ENCODE assay signal across 2 cellular contexts in the genomic region with DNA sequence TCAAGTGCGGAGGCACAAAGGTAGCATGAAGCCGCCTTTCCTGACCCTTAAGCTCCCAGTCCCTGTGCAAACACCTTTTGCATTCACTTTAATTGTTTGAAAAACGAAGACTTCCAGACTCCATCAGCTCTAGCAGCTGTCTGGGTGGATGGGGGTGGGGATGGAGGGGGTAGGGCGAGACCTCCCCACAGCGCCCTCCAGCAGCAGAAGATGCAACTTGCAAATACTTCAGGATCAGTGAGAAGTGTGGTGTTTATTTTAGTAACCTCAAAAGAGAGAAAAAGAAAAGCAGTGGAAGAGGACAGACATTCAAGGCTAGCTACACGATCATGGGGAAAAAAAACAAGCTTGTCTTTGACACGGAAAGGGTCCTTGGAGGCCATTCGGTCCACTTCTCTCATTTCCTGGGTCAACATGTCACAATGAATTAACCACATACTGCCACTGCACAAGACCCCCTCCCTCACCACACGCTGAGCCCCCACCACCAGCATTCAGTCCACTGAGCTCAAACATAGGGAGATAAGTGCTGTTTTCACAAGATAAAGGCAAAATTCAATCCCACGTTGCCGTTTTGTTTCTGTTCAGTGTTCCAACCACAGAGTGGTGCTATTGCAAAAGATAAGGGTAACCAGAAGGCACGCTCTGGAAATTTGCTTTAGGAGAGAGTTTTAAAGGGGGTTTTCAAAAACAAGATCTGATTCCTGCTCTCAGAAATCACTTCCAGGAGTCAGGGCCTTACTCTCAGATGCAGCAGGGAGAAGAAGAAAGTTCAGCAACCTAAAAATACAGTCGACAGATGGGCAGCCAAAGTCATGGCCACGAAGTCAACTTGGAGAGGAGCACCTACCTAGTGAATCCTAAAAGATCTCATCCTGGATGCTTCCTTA.
A peak's percentile ranks its signal among the peaks of the same experiment; 100 is the strongest.
TF ChIP-seq lines count a peak whose summit lies in the region.

No MANE protein-coding gene starts in this region.

TF ChIP-seq in GM12878, 131 proteins besides CTCF, POLR2A, EP300 and RAD21:
- TF ChIP-seq SMC3 (IDR thresholded peaks at IDR 0.05; ENCODE audit: borderline replicate concordance, low read length) (peak; percentile 21; the same call in 1 of the 2 replicates), ATF7 (IDR thresholded peaks at IDR 0.05; ENCODE audit: low read depth) (no peak), ASH2L (IDR thresholded peaks at IDR 0.05; ENCODE audit: borderline replicate concordance, low read depth) (no peak)

TF ChIP-seq in HepG2, 621 proteins besides CTCF, POLR2A, EP300 and RAD21:
- TF ChIP-seq ZNF629 (CRISPR knock-in tag; conservative IDR thresholded peaks at IDR 0.05) (no peak), SMC3 (IDR thresholded peaks at IDR 0.05; ENCODE audit: low read length) (peak; percentile 23; the same call in 1 of the 2 replicates), NCOR1 (IDR thresholded peaks at IDR 0.05; ENCODE audit: borderline replicate concordance, low read length) (no peak), SP2 (CRISPR knock-in tag; IDR thresholded peaks at IDR 0.05) (no peak), STAG1 (CRISPR knock-in tag; IDR thresholded peaks at IDR 0.05) (peak; percentile 57), SMARCE1 (IDR thresholded peaks at IDR 0.05; ENCODE audit: borderline replicate concordance) (no peak), ZNF17 (CRISPR knock-in tag; IDR thresholded peaks at IDR 0.05) (no peak), RBM22 (optimal IDR thresholded peaks at IDR 0.05; ENCODE audit: low read length) (no peak)
